In the genomic region with DNA sequence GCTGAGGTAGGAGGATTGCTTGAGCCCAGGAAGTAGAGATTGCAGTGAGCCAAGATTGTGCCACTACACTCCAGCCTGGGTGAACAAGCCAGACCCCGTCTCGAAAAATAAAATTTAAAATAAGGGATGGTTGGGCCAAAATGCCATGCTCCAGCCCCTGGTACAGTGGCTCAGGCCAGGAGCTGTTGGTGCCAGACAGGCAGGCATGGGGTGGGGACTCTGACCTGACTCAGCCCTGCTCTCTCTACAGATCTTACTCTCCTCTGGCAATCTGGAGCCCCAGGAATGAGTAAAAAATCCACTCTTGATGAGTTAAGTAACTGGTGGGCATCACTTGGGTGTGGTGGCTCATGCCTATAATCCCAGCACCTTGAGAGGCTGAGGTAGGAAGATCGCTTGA, we compare ENCODE assay signal across 19 cellular contexts. TPM values are rescaled to one million over a fixed set of nuclear protein-coding genes. Genes with fewer than 3 reads are reported as not detected.
DNase-seq lines count a peak whose midpoint lies in the region; ATAC-seq and TF ChIP-seq lines count a peak whose summit lies in the region.
"Had no signal": no experiment of that assay in that cellular context is flagged by ENCODE, and none has a peak within 500 bp of the region (broad histone marks: within the 10 kb centered on the region; RNA-seq: fewer than 3 reads in every experiment).

No MANE protein-coding gene starts in this region.

- no peak overlapping the region for H3K4me3 ChIP-seq in OCI-LY7 (ENCODE audit: low read depth, low read length, poor library complexity, severe bottlenecking)
- H3K4me3 ChIP-seq: BLaER1 treated with 17β-estradiol and CSF1 and Interleukin-3, amounts not matched to agents 10 nM and 100 nM; HAP-1 had no signal

- H2AFZ ChIP-seq in OCI-LY7 (ENCODE audit: low read length): no peak overlapping the region

- H3K36me3 ChIP-seq in OCI-LY7 (ENCODE audit: insufficient read depth, low read length): peaks cover 21% of the 10 kb centered on the region

- H3K36me3 Mint-ChIP-seq in T-helper 1 cell treated with Interleukin-12 subunit alpha and Interleukin-12 subunit beta and Interleukin-4 antibody, amounts not matched to agents 30 μg/mL and 1 μg/mL, for 36 hours (ENCODE audit: low read depth): peaks cover 31% of the 10 kb centered on the region
- H3K36me3 Mint-ChIP-seq in activated T-helper 17 cell treated with anti-CD3 and anti-CD28 coated beads, Interleukin-2, amount 50 U/mL, for 72 hours (ENCODE audit: low read depth): peaks cover 48% of the 10 kb centered on the region
- H3K36me3 Mint-ChIP-seq in stimulated activated effector memory CD8-positive, alpha-beta T cell treated with anti-CD3 and anti-CD28 coated beads, Interleukin-12 subunit alpha, Interleukin-12 subunit beta, amount 100 ng/mL, for 72 hours: peaks cover 26% of the 10 kb centered on the region

- no peak overlapping the region for H3K4me2 ChIP-seq in OCI-LY7 (ENCODE audit: low read length)
- H3K4me2 ChIP-seq: BLaER1 treated with 17β-estradiol and CSF1 and Interleukin-3, amounts not matched to agents 10 nM and 100 nM had no signal

- H4K20me1 ChIP-seq in OCI-LY7 (ENCODE audit: insufficient read depth, low read length): no peaks in the 10 kb centered on the region

- no peak overlapping the region for H3K27ac ChIP-seq in OCI-LY7 (ENCODE audit: low read depth, low read length, poor library complexity, severe bottlenecking)
- H3K27ac ChIP-seq: 22Rv1; BLaER1 treated with 17β-estradiol and CSF1 and Interleukin-3, amounts not matched to agents 10 nM and 100 nM had no signal

- H3K4me1 Mint-ChIP-seq in T-helper 1 cell treated with Interleukin-12 subunit alpha and Interleukin-12 subunit beta and Interleukin-4 antibody, amounts not matched to agents 30 μg/mL and 1 μg/mL, for 36 hours (ENCODE audit: low read depth): peaks cover 5% of the 10 kb centered on the region
- peaks cover 4% of the 10 kb centered on the region for H3K4me1 Mint-ChIP-seq in activated T-helper 17 cell treated with anti-CD3 and anti-CD28 coated beads, Interleukin-2, amount 50 U/mL, for 72 hours
- H3K4me1 Mint-ChIP-seq in stimulated activated effector memory CD8-positive, alpha-beta T cell treated with anti-CD3 and anti-CD28 coated beads, Interleukin-12 subunit alpha, Interleukin-12 subunit beta, amount 100 ng/mL, for 72 hours: no peaks in the 10 kb centered on the region

- DNase-seq in T-helper 1 cell (no peak), AG20443 (ENCODE audit: low spot score) (peak; percentile 1), OCI-LY7 (ENCODE audit: low spot score) (no peak)
- no peak for DNase-seq in stimulated activated effector memory CD8-positive, alpha-beta T cell treated with anti-CD3 and anti-CD28 coated beads, Interleukin-12 subunit alpha, Interleukin-12 subunit beta, amount 100 ng/mL, for 72 hours (ENCODE audit: low spot score in 2 of 2)
- DNase-seq: AML-193; BE2C; Calu3; CD4-positive, alpha-beta memory T cell; COR-L47; DMS153; DND-41; GOT3; HFFc6 had no signal

- no peaks in the 10 kb centered on the region for H3K9me3 ChIP-seq in OCI-LY7 (ENCODE audit: low read length)
- H3K9me3 ChIP-seq: BE2C, HAP-1 had no signal

- BruUV-seq in OCI-LY7 (replicated peaks; lab: Mats Ljungman, UMichigan): no TSS peak

- CTCF ChIA-PET in OCI-LY7 (lab: Charles Lee; ENCODE audit: unreplicated experiment): no interaction called here

- ATAC-seq in activated T-helper 17 cell treated with anti-CD3 and anti-CD28 coated beads, Interleukin-2, amount 50 U/mL, for 72 hours (replicated peaks): peak; percentile 42
- ATAC-seq in stimulated activated effector memory CD8-positive, alpha-beta T cell treated with anti-CD3 and anti-CD28 coated beads, Interleukin-12 subunit alpha, Interleukin-12 subunit beta, amount 100 ng/mL, for 72 hours: peak; percentile 61
- no peak for ATAC-seq in HG02798 (IDR thresholded peaks at IDR 0.05; ENCODE audit: poor library complexity, unreplicated experiment)

- POLR2A ChIA-PET in OCI-LY7 (lab: Charles Lee): interaction anchor here (0.6 kb wide), 1 partner anchor 28 kb away, joined by 7 read pairs; no protein-coding TSS in a partner anchor

- H3K9me3 Mint-ChIP-seq in T-helper 1 cell treated with Interleukin-12 subunit alpha and Interleukin-12 subunit beta and Interleukin-4 antibody, amounts not matched to agents 30 μg/mL and 1 μg/mL, for 36 hours: no peaks in the 10 kb centered on the region
- no peaks in the 10 kb centered on the region for H3K9me3 Mint-ChIP-seq in activated T-helper 17 cell treated with anti-CD3 and anti-CD28 coated beads, Interleukin-2, amount 50 U/mL, for 72 hours
- no peaks in the 10 kb centered on the region for H3K9me3 Mint-ChIP-seq in stimulated activated effector memory CD8-positive, alpha-beta T cell treated with anti-CD3 and anti-CD28 coated beads, Interleukin-12 subunit alpha, Interleukin-12 subunit beta, amount 100 ng/mL, for 72 hours
- H3K9me3 Mint-ChIP-seq: CD4-positive, alpha-beta memory T cell; HFFc6 had no signal

- peak overlapping the region; percentile 63 for H3K27ac Mint-ChIP-seq in T-helper 1 cell treated with Interleukin-12 subunit alpha and Interleukin-12 subunit beta and Interleukin-4 antibody, amounts not matched to agents 30 μg/mL and 1 μg/mL, for 36 hours
- no peak overlapping the region for H3K27ac Mint-ChIP-seq in activated T-helper 17 cell treated with anti-CD3 and anti-CD28 coated beads, Interleukin-2, amount 50 U/mL, for 72 hours
- H3K27ac Mint-ChIP-seq in stimulated activated effector memory CD8-positive, alpha-beta T cell treated with anti-CD3 and anti-CD28 coated beads, Interleukin-12 subunit alpha, Interleukin-12 subunit beta, amount 100 ng/mL, for 72 hours: no peak overlapping the region
- H3K27ac Mint-ChIP-seq: HFFc6 had no signal

- no peaks in the 10 kb centered on the region for H3K27me3 Mint-ChIP-seq in T-helper 1 cell treated with Interleukin-12 subunit alpha and Interleukin-12 subunit beta and Interleukin-4 antibody, amounts not matched to agents 30 μg/mL and 1 μg/mL, for 36 hours (ENCODE audit: low read depth)
- H3K27me3 Mint-ChIP-seq in activated T-helper 17 cell treated with anti-CD3 and anti-CD28 coated beads, Interleukin-2, amount 50 U/mL, for 72 hours: no peaks in the 10 kb centered on the region
- H3K27me3 Mint-ChIP-seq: CD4-positive, alpha-beta memory T cell had no signal

- H3K4me3 Mint-ChIP-seq in T-helper 1 cell treated with Interleukin-12 subunit alpha and Interleukin-12 subunit beta and Interleukin-4 antibody, amounts not matched to agents 30 μg/mL and 1 μg/mL, for 36 hours: no peak overlapping the region
- no peak overlapping the region for H3K4me3 Mint-ChIP-seq in activated T-helper 17 cell treated with anti-CD3 and anti-CD28 coated beads, Interleukin-2, amount 50 U/mL, for 72 hours
- H3K4me3 Mint-ChIP-seq in stimulated activated effector memory CD8-positive, alpha-beta T cell treated with anti-CD3 and anti-CD28 coated beads, Interleukin-12 subunit alpha, Interleukin-12 subunit beta, amount 100 ng/mL, for 72 hours: no peak overlapping the region
- H3K4me3 Mint-ChIP-seq: CD4-positive, alpha-beta memory T cell; HFFc6 had no signal

- H3K4me1 ChIP-seq in OCI-LY7 (ENCODE audit: insufficient read depth, low read length, poor library complexity, severe bottlenecking): no peaks in the 10 kb centered on the region
- H3K4me1 ChIP-seq: BE2C, HAP-1 had no signal

- H3K79me2 ChIP-seq in OCI-LY7 (ENCODE audit: insufficient read depth, low read depth, low read length): no peaks in the 10 kb centered on the region

- H3K9me2 ChIP-seq in OCI-LY7 (ENCODE audit: insufficient read depth, low read length): no peaks in the 10 kb centered on the region

- intact Hi-C loops in OCI-LY7 (cut with micrococcal nuclease; ENCODE audit: unreplicated experiment): no loop called here

- no peak for TF ChIP-seq CTCF in OCI-LY7 (conservative IDR thresholded peaks at IDR 0.05; ENCODE audit: low read length)

RNA-seq across cellular contexts. Expression of gene TMEM120A, which starts 8.4 kb away (rescaled TPM):
- total RNA-seq in activated T-helper 17 cell treated with anti-CD3 and anti-CD28 coated beads, Interleukin-2, amount 50 U/mL, for 72 hours: 10 to 100 TPM; 30.5 to 51.7 TPM
- 12.4 and 18.1 TPM in 2 replicates for total RNA-seq in OCI-LY7 (2014; rRNA removed; shearing (Covaris generic))
- 22.1 and 23.0 TPM in 2 replicates for total RNA-seq in OCI-LY7 (2022)

RNA-seq across cellular contexts. Expression of gene STYXL1, which starts 45.0 kb away (rescaled TPM):
- 10 to 100 TPM; 31.0 to 31.1 TPM for total RNA-seq in activated T-helper 17 cell treated with anti-CD3 and anti-CD28 coated beads, Interleukin-2, amount 50 U/mL, for 72 hours
- total RNA-seq in OCI-LY7 (2014; rRNA removed; shearing (Covaris generic)): 19.4 and 27.6 TPM in 2 replicates
- total RNA-seq in OCI-LY7 (2022): 37.4 and 40.9 TPM in 2 replicates

RNA-seq across cellular contexts. Expression of gene MDH2, which starts 45.1 kb away (rescaled TPM):
- 100 to 1,000 TPM; 155 to 231 TPM for total RNA-seq in activated T-helper 17 cell treated with anti-CD3 and anti-CD28 coated beads, Interleukin-2, amount 50 U/mL, for 72 hours
- 110 and 155 TPM in 2 replicates for total RNA-seq in OCI-LY7 (2014; rRNA removed; shearing (Covaris generic))
- 253 and 263 TPM in 2 replicates for total RNA-seq in OCI-LY7 (2022)
